ENCODE assay signal across 21 cellular contexts in the genomic region with DNA sequence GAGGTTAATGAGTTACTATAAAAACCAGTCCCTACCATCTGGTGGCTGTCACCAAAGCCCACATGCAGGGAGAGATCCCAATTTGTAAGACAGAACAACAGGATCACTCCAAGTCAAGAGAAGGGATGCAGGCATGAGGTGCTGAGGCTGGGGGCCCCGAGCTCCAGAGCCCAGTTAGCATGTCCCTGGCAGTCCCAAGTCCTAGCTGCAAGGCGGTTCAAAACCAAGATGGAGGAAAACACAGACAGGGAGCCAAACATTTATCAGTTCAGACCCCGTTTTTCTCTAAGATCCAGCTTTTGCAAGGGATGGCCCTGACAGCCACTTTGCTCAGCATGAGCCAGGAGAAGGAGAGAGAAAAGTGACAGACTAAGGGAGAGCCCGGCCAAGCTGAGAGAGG.
DNase-seq lines count a peak whose midpoint lies in the region; ATAC-seq and TF ChIP-seq lines count a peak whose summit lies in the region.
"Had no signal": no experiment of that assay in that cellular context is flagged by ENCODE, and none has a peak within 500 bp of the region (broad histone marks: within the 10 kb centered on the region; RNA-seq: fewer than 3 reads in every experiment).

No MANE protein-coding gene starts in this region.

- WGBS in neuronal stem cell (ENCODE audit: extremely low coverage in 2 of 2, insufficient read length in 2 of 2, insufficient replicate concordance in 1 of 2), 2 donors = no CpG with 5 or more reads among the region's 4 CpGs
- 76 to 82% methylated on average over 4 of the region's 4 CpGs for WGBS in heart right ventricle, 2 donors
- 62 to 67% methylated on average over 4 of the region's 4 CpGs for WGBS in tibial nerve, 2 donors

- no peak overlapping the region for H4K91ac ChIP-seq in neuronal stem cell (ENCODE audit: low read depth, low read length, poor library complexity)

- H3K23ac ChIP-seq in neuronal stem cell (ENCODE audit: low read depth, low read length, poor library complexity) = no peak overlapping the region

- H2AK5ac ChIP-seq in neuronal stem cell (ENCODE audit: low read depth, low read length) = no peak overlapping the region

- DNase-seq in NCI-H1694 treated with DMSO at 0.1 percent for 48 hours (lab: John Stamatoyannopoulos, UW) (peak; percentile 9), NCI-H1694 (lab: John Stamatoyannopoulos, UW) (no peak), neuronal stem cell (ENCODE audit: low spot score) (no peak), heart right ventricle (no peak), tibial nerve (ENCODE audit: low spot score in 2 of 2) (no peak)
- DNase-seq: AML-193; CD4-positive, CD25-positive, alpha-beta regulatory T cell; GOT3; MV-4-11; NCI-H1930; NCI-H446 treated with DMSO at 0.1 percent for 48 hours; NCI-H774; RPMI8226; SIG-M5 had no signal

- intact Hi-C loops in heart right ventricle (cut with DNase I) = no loop called here

- peaks cover 30% of the 10 kb centered on the region for H3K4me1 ChIP-seq in BLaER1
- peaks cover 0 to 14% of the 10 kb centered on the region in 2 donors for H3K4me1 ChIP-seq in neuronal stem cell (ENCODE audit: control insufficient read depth in 2 of 2, insufficient read depth in 1 of 2, low read depth in 1 of 2, low read length in 2 of 2)
- H3K4me1 ChIP-seq in heart right ventricle = peaks cover 0 to 13% (median 7%) of the 10 kb centered on the region in 9 donors
- peaks cover 0 to 23% (median 11%) of the 10 kb centered on the region in 4 donors for H3K4me1 ChIP-seq in tibial nerve

- H3K14ac ChIP-seq in neuronal stem cell (ENCODE audit: low read length) = no peak overlapping the region

- ATAC-seq in heart right ventricle (no peak), GM19023 (IDR thresholded peaks at IDR 0.05; ENCODE audit: unreplicated experiment) (no peak)
- ATAC-seq: HepG2, SK-N-SH treated with all-trans-retinoic acid at 6 μM for 48 hours had no signal

- no peak overlapping the region for H3K18ac ChIP-seq in neuronal stem cell (ENCODE audit: low read length)

- H3K4me2 ChIP-seq in BLaER1 (0 out of 2 replicates have a peak overlapping the region, but pooled peaks have one; percentile 40), neuronal stem cell (ENCODE audit: insufficient read depth, low read length, poor library complexity, severe bottlenecking) (no peak overlapping the region)

- H3K27ac ChIP-seq in BLaER1 = no peak overlapping the region
- peak overlapping the region; percentile 54 for H3K27ac ChIP-seq in KOPT-K1 (ENCODE audit: low read depth, low read length, poor library complexity, severe bottlenecking)
- H3K27ac ChIP-seq in neuronal stem cell (replicated peaks; ENCODE audit: low read length) = no peak overlapping the region
- no peak overlapping the region for H3K27ac ChIP-seq in heart right ventricle
- no peak overlapping the region for H3K27ac ChIP-seq in tibial nerve
- H3K27ac ChIP-seq: 22Rv1 had no signal

- H3K79me1 ChIP-seq in neuronal stem cell (ENCODE audit: low read depth, low read length) = peaks cover 4% of the 10 kb centered on the region

- TF ChIP-seq CTCF in heart right ventricle (IDR thresholded peaks at IDR 0.05) = no peak
- TF ChIP-seq CTCF in tibial nerve (IDR thresholded peaks at IDR 0.05) = no peak

- H3K9ac ChIP-seq in BLaER1 (no peak overlapping the region), neuronal stem cell (ENCODE audit: low read depth, low read length, poor library complexity) (no peak overlapping the region)

- no peak overlapping the region for H2BK12ac ChIP-seq in neuronal stem cell (ENCODE audit: low read length)

- H3K4me3 ChIP-seq in BLaER1 (no peak overlapping the region), neuronal stem cell (ENCODE audit: low read length in 2 of 2) (no peak overlapping the region), heart right ventricle (no peak overlapping the region), tibial nerve (no peak overlapping the region)
- H3K4me3 ChIP-seq: GM12878 had no signal

- H3K9me3 ChIP-seq in BLaER1 = no peaks in the 10 kb centered on the region
- H3K9me3 ChIP-seq in KOPT-K1 (ENCODE audit: insufficient read depth, low read length, poor library complexity, severe bottlenecking) = no peaks in the 10 kb centered on the region
- peaks cover 0 to 5% of the 10 kb centered on the region in 2 donors for H3K9me3 ChIP-seq in neuronal stem cell (replicated peaks in 1 of 2; ENCODE audit: control insufficient read depth in 2 of 2, insufficient read depth in 1 of 2, low read depth in 1 of 2, low read length in 2 of 2)
- peaks cover 0 to 3% (median 0%) of the 10 kb centered on the region in 11 donors for H3K9me3 ChIP-seq in heart right ventricle
- no peaks in the 10 kb centered on the region for H3K9me3 ChIP-seq in tibial nerve

- H2BK120ac ChIP-seq in neuronal stem cell (ENCODE audit: low read depth, low read length) = no peak overlapping the region

- H4K20me1 ChIP-seq in BLaER1 = no peaks in the 10 kb centered on the region

- H3K27me3 ChIP-seq in BLaER1 (no peaks in the 10 kb centered on the region), neuronal stem cell (ENCODE audit: control insufficient read depth in 3 of 3, insufficient read depth in 3 of 3, low read depth in 1 of 3, low read length in 3 of 3) (peaks cover 0 to 7% (median 0%) of the 10 kb centered on the region in 3 experiments), heart right ventricle (peaks cover 0 to 5% (median 0%) of the 10 kb centered on the region in 7 donors), tibial nerve (no peaks in the 10 kb centered on the region)

- no peak for TF ChIP-seq POLR2A in tibial nerve (IDR thresholded peaks at IDR 0.05)

- H2BK5ac ChIP-seq in neuronal stem cell (ENCODE audit: low read length) = no peak overlapping the region

- TF ChIP-seq EP300 in tibial nerve (IDR thresholded peaks at IDR 0.05) = no peak

- no peak overlapping the region for H4K8ac ChIP-seq in neuronal stem cell (ENCODE audit: low read depth, low read length)

- H2BK15ac ChIP-seq in neuronal stem cell (ENCODE audit: low read length) = no peak overlapping the region

- no peaks in the 10 kb centered on the region for H3K36me3 ChIP-seq in BLaER1
- H3K36me3 ChIP-seq in KOPT-K1 (ENCODE audit: insufficient read depth, low read length) = no peaks in the 10 kb centered on the region
- peaks cover 0 to 3% of the 10 kb centered on the region in 2 donors for H3K36me3 ChIP-seq in neuronal stem cell (replicated peaks in 1 of 2; ENCODE audit: control insufficient read depth in 2 of 2, insufficient read depth in 2 of 2, low read length in 2 of 2)
- no peaks in the 10 kb centered on the region for H3K36me3 ChIP-seq in heart right ventricle
- H3K36me3 ChIP-seq in tibial nerve = no peaks in the 10 kb centered on the region

- H3K4ac ChIP-seq in neuronal stem cell (ENCODE audit: low read length) = no peak overlapping the region

- peak overlapping the region; percentile 55 for H2AFZ ChIP-seq in neuronal stem cell (ENCODE audit: low read length)
